14 cellular contexts compared by ENCODE assay signal in the genomic region with DNA sequence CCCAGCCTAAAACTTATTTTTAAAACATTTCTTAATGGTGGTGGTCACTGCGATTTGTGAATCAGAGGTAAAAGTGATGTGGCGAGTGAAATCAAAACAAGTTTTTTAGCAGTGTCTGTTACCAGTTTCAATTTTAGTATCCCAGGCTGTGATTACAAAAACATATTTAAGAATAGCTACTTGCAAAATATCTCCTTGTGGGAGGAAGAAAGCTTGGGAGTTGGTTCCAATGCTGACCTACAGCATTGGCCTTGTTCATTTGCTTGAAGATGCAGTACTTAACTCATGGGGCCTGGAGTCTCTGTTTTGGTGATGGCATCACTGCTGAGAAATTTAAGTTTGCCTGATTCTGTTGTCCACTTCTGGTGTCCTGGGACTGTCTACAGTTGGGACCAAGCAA. TPM values are rescaled to one million over a fixed set of nuclear protein-coding genes. Genes with fewer than 3 reads are reported as not detected.
DNase-seq lines count a peak whose midpoint lies in the region; ATAC-seq, FAIRE-seq and TF ChIP-seq lines count a peak whose summit lies in the region.
"Had no signal": no experiment of that assay in that cellular context is flagged by ENCODE, and none has a peak within 500 bp of the region (broad histone marks: within the 10 kb centered on the region; RNA-seq: fewer than 3 reads in every experiment).

No MANE protein-coding gene starts in this region.

- ATAC-seq in pancreas (no peak), omental fat pad (ENCODE audit: low FRiP score) (no peak)

- FAIRE-seq in pancreas (lab: Jason Lieb, UNC) = no peak

- H3K4me2 ChIP-seq in BLaER1 = 0 out of 2 replicates have a peak overlapping the region, but pooled peaks have one; percentile 1
- H3K4me2 ChIP-seq: SK-N-SH had no signal

- no peaks in the 10 kb centered on the region for H3K9me3 ChIP-seq in BLaER1
- H3K9me3 ChIP-seq in CD8-positive, alpha-beta memory T cell (ENCODE audit: low read length) = no peaks in the 10 kb centered on the region
- no peaks in the 10 kb centered on the region for H3K9me3 ChIP-seq in pancreas
- no peaks in the 10 kb centered on the region for H3K9me3 ChIP-seq in BE2C
- H3K9me3 ChIP-seq: esophagus squamous epithelium, SK-N-SH had no signal

- TF ChIP-seq CTCF in mesothelial cell of epicardium (IDR thresholded peaks at IDR 0.05; ENCODE audit: unreplicated experiment) = no peak
- no peak for TF ChIP-seq CTCF in pancreas (IDR thresholded peaks at IDR 0.05)
- no peak for TF ChIP-seq CTCF in omental fat pad (IDR thresholded peaks at IDR 0.05)
- no peak for TF ChIP-seq CTCF in BE2C (IDR thresholded peaks at IDR 0.05; ENCODE audit: low read depth, low read length)

- peak overlapping the region in 7 of 8 donors; percentile 13 to 87 (median 57) for H3K27ac Mint-ChIP-seq in CD8-positive, alpha-beta memory T cell
- peak overlapping the region; percentile 19 for H3K27ac Mint-ChIP-seq in activated naive CD8-positive, alpha-beta T cell treated with anti-CD3 and anti-CD28 coated beads for 36 hours
- peak overlapping the region; percentile 31 for H3K27ac Mint-ChIP-seq in mesothelial cell of epicardium

- peaks cover 81 to 91% (median 90%) of the 10 kb centered on the region in 3 donors for H3K4me1 Mint-ChIP-seq in CD8-positive, alpha-beta memory T cell
- H3K4me1 Mint-ChIP-seq in activated naive CD8-positive, alpha-beta T cell treated with anti-CD3 and anti-CD28 coated beads for 36 hours = peaks cover 80% of the 10 kb centered on the region
- peaks cover 50% of the 10 kb centered on the region for H3K4me1 Mint-ChIP-seq in mesothelial cell of epicardium

- intact Hi-C loops in pancreas (cut with DNase I) = no loop called here

- POLR2A ChIA-PET in CD8-positive, alpha-beta memory T cell (lab: Charles Lee) = no interaction called here

- no peak for DNase-seq in CD8-positive, alpha-beta memory T cell
- DNase-seq in activated naive CD8-positive, alpha-beta T cell treated with anti-CD3 and anti-CD28 coated beads for 36 hours = no peak
- no peak for DNase-seq in mesothelial cell of epicardium (ENCODE audit: low spot score in 2 of 2, unreplicated experiment in 2 of 2)
- no peak for DNase-seq in pancreas
- no peak for DNase-seq in GF-D8 (lab: John Stamatoyannopoulos, UW)
- no peak for DNase-seq in omental fat pad (ENCODE audit: low spot score)
- DNase-seq in BE2C = no peak
- DNase-seq: activated gamma-delta T cell, esophagus squamous epithelium, HCEC 1CT, midbrain, SK-N-SH, substantia nigra had no signal

- peak overlapping the region in 6 of 7 donors; percentile 37 to 63 (median 52) for H3K4me3 Mint-ChIP-seq in CD8-positive, alpha-beta memory T cell
- H3K4me3 Mint-ChIP-seq in activated naive CD8-positive, alpha-beta T cell treated with anti-CD3 and anti-CD28 coated beads for 36 hours = peak overlapping the region; percentile 37
- H3K4me3 Mint-ChIP-seq in mesothelial cell of epicardium = no peak overlapping the region

- H3K27me3 ChIP-seq in BLaER1 = no peaks in the 10 kb centered on the region
- H3K27me3 ChIP-seq in CD8-positive, alpha-beta memory T cell (ENCODE audit: insufficient read depth, low read length, poor library complexity, severe bottlenecking) = no peaks in the 10 kb centered on the region
- no peaks in the 10 kb centered on the region for H3K27me3 ChIP-seq in pancreas
- no peaks in the 10 kb centered on the region for H3K27me3 ChIP-seq in BE2C
- H3K27me3 ChIP-seq: esophagus squamous epithelium had no signal

- H3K4me3 ChIP-seq in BLaER1 (no peak overlapping the region), pancreas (no peak overlapping the region), BE2C (ENCODE audit: low read depth, low read length) (no peak overlapping the region)
- no peak overlapping the region for H3K4me3 ChIP-seq in CD8-positive, alpha-beta memory T cell (ENCODE audit: low read length)
- H3K4me3 ChIP-seq: esophagus squamous epithelium had no signal

- WGBS in pancreas, 2 donors = 85 to 95% methylated on average over 2 of the region's 2 CpGs

- no peak overlapping the region for H3K9ac ChIP-seq in BLaER1
- H3K9ac ChIP-seq: SK-N-SH had no signal

- peaks cover 94% of the 10 kb centered on the region for H4K20me1 ChIP-seq in BLaER1

- peaks cover 61% of the 10 kb centered on the region for H3K4me1 ChIP-seq in BLaER1
- peaks cover 82% of the 10 kb centered on the region for H3K4me1 ChIP-seq in CD8-positive, alpha-beta memory T cell (ENCODE audit: insufficient read depth, low read length)
- H3K4me1 ChIP-seq in pancreas = peaks cover 11 to 32% (median 13%) of the 10 kb centered on the region in 3 donors
- H3K4me1 ChIP-seq in BE2C = peaks cover 2% of the 10 kb centered on the region; the same call in 1 of the 2 replicates

- no peaks in the 10 kb centered on the region for H3K9me3 Mint-ChIP-seq in CD8-positive, alpha-beta memory T cell
- H3K9me3 Mint-ChIP-seq in activated naive CD8-positive, alpha-beta T cell treated with anti-CD3 and anti-CD28 coated beads for 36 hours = peaks cover under 1% of the 10 kb centered on the region
- no peaks in the 10 kb centered on the region for H3K9me3 Mint-ChIP-seq in mesothelial cell of epicardium

- peaks cover 0 to 4% of the 10 kb centered on the region in 2 donors for H3K27me3 Mint-ChIP-seq in CD8-positive, alpha-beta memory T cell
- H3K27me3 Mint-ChIP-seq in activated naive CD8-positive, alpha-beta T cell treated with anti-CD3 and anti-CD28 coated beads for 36 hours = no peaks in the 10 kb centered on the region
- H3K27me3 Mint-ChIP-seq in mesothelial cell of epicardium (ENCODE audit: low read depth) = no peaks in the 10 kb centered on the region

- CTCF ChIA-PET in CD8-positive, alpha-beta memory T cell (lab: Charles Lee) = interaction anchor here (2.0 to 3.0 kb wide), 2 partner anchors 50 to 65 kb away, joined by 6 to 11 read pairs; no protein-coding TSS in a partner anchor

- no peak overlapping the region for H3K27ac ChIP-seq in BLaER1
- H3K27ac ChIP-seq in CD8-positive, alpha-beta memory T cell (ENCODE audit: low read depth, low read length) = no peak overlapping the region
- no peak overlapping the region for H3K27ac ChIP-seq in pancreas

- peaks cover 47% of the 10 kb centered on the region for H3K36me3 ChIP-seq in BLaER1
- no peaks in the 10 kb centered on the region for H3K36me3 ChIP-seq in CD8-positive, alpha-beta memory T cell (ENCODE audit: insufficient read depth, low read length)
- H3K36me3 ChIP-seq in pancreas = no peaks in the 10 kb centered on the region
- H3K36me3 ChIP-seq in BE2C = peaks cover 8% of the 10 kb centered on the region
- H3K36me3 ChIP-seq: esophagus squamous epithelium had no signal

- peaks cover 0 to 28% (median 3%) of the 10 kb centered on the region in 3 donors for H3K36me3 Mint-ChIP-seq in CD8-positive, alpha-beta memory T cell
- peaks cover 63% of the 10 kb centered on the region for H3K36me3 Mint-ChIP-seq in activated naive CD8-positive, alpha-beta T cell treated with anti-CD3 and anti-CD28 coated beads for 36 hours
- peaks cover 3% of the 10 kb centered on the region for H3K36me3 Mint-ChIP-seq in mesothelial cell of epicardium

RNA-seq across cellular contexts. Expression of gene RAB7A, which starts 4.5 kb away (rescaled TPM):
- 100 to 1,000 TPM; 260 to 285 TPM for total RNA-seq in CD8-positive, alpha-beta memory T cell
- polyA plus RNA-seq in CD8-positive, alpha-beta memory T cell = 206 TPM
- total RNA-seq in activated naive CD8-positive, alpha-beta T cell treated with anti-CD3 and anti-CD28 coated beads for 36 hours = 100 to 1,000 TPM; 260 to 278 TPM
- total RNA-seq in mesothelial cell of epicardium (133 to 136 TPM (median 135 TPM) in 3 replicates), pancreas (100 to 1,000 TPM in 1 of 6 donors, 10 to 100 TPM in 5; 55.4 to 112 (median 70.7) TPM), omental fat pad (100 to 1,000 TPM; 125 to 170 (median 135) TPM)
- polyA plus RNA-seq in pancreas = 10 to 100 TPM; 43.6 to 72.0 TPM
- polyA plus RNA-seq in BE2C (2012; ENCODE audit: insufficient read depth, insufficient read length, low read depth) = 342 TPM
